Comparison of ENCODE assay signal across 20 cellular contexts in genomic region chr2:75597949-75598348, GRCh38. TPM values are rescaled to one million over a fixed set of nuclear protein-coding genes. Genes with fewer than 3 reads are reported as not detected.
A peak's percentile ranks its signal among the peaks of the same experiment; 100 is the strongest.
DNase-seq lines count a peak whose midpoint lies in the region; ATAC-seq, FAIRE-seq and TF ChIP-seq lines count a peak whose summit lies in the region.
"Had no signal": no experiment of that assay in that cellular context is flagged by ENCODE, and none has a peak within 500 bp of the region (broad histone marks: within the 10 kb centered on the region; RNA-seq: fewer than 3 reads in every experiment).

No MANE protein-coding gene starts in this region.

- POLR2A ChIA-PET in H1 (lab: Charles Lee; ENCODE audit: partially characterized antibody): no interaction called here

- H3K18ac ChIP-seq in H1 (ENCODE audit: extremely low read depth, low read length) (no peak overlapping the region), neuronal stem cell (ENCODE audit: low read length) (no peak overlapping the region)

- H2AK5ac ChIP-seq in H1 (ENCODE audit: low read depth, low read length) (no peak overlapping the region), neuronal stem cell (ENCODE audit: low read depth, low read length) (peak overlapping the region; percentile 17)

- no peak overlapping the region for H4K91ac ChIP-seq in H1 (replicated peaks; ENCODE audit: insufficient read length, low read length)
- H4K91ac ChIP-seq in neuronal stem cell (ENCODE audit: low read depth, low read length, poor library complexity): no peak overlapping the region

- H2BK120ac ChIP-seq in H1 (replicated peaks; ENCODE audit: low read depth, low read length): no peak overlapping the region
- H2BK120ac ChIP-seq in neuronal stem cell (ENCODE audit: low read depth, low read length): no peak overlapping the region

- no peaks in the 10 kb centered on the region for H3K4me1 ChIP-seq in GM23338 (ENCODE audit: insufficient read depth)
- H3K4me1 ChIP-seq in H1 (replicated peaks in 1 of 4; ENCODE audit: control insufficient read depth in 3 of 4, insufficient read depth in 4 of 4, low read length in 3 of 4): no peaks in the 10 kb centered on the region
- H3K4me1 ChIP-seq in neuronal stem cell (ENCODE audit: control insufficient read depth in 2 of 2, insufficient read depth in 1 of 2, low read depth in 1 of 2, low read length in 2 of 2): no peaks in the 10 kb centered on the region
- H3K4me1 ChIP-seq: BE2C had no signal

- 87% methylated on average over 19 of the region's 20 CpGs; no CpG with 5 or more reads in 1 of the 2 experiments for WGBS in H1 (ENCODE audit: extremely low coverage in 1 of 2, insufficient coverage in 1 of 2, insufficient read length in 1 of 2, insufficient replicate concordance in 2 of 2, low coverage in 1 of 2, low lambda C conversion rate in 2 of 2, missing lambda C conversion rate in 1 of 2), 2 experiments
- no CpG with 5 or more reads among the region's 20 CpGs for WGBS in neuronal stem cell (ENCODE audit: extremely low coverage in 2 of 2, insufficient read length in 2 of 2, insufficient replicate concordance in 1 of 2), 2 donors

- DNase-seq in GM23338 (ENCODE audit: low spot score) (peak; percentile 36), HFFc6 (no peak), H1 (ENCODE audit: low read depth in 1 of 2, low spot score in 2 of 2) (no peak), neuronal stem cell (ENCODE audit: low spot score) (no peak), T-helper 1 cell (no peak), nucleus accumbens (lab: John Stamatoyannopoulos, UW) (no peak), medulla oblongata (ENCODE audit: extremely low spot score) (no peak)
- DNase-seq: BE2C; CD4-positive, alpha-beta memory T cell; DMS79; EL; GM23248; HCEC 1CT; KBM-7 had no signal

- ATAC-seq in GM23338 (no peak; the same call in 2 of the 3 replicates), GM19397 (IDR thresholded peaks at IDR 0.05; ENCODE audit: unreplicated experiment) (no peak)
- ATAC-seq: A549 had no signal

- no peaks in the 10 kb centered on the region for H3K27me3 ChIP-seq in GM23338 (ENCODE audit: insufficient read depth)
- H3K27me3 ChIP-seq in H1 (replicated peaks in 1 of 4; ENCODE audit: control insufficient read depth in 3 of 4, extremely low read depth in 1 of 4, insufficient read depth in 3 of 4, low read length in 3 of 4): no peaks in the 10 kb centered on the region
- no peaks in the 10 kb centered on the region for H3K27me3 ChIP-seq in neuronal stem cell (ENCODE audit: control insufficient read depth in 3 of 3, insufficient read depth in 3 of 3, low read depth in 1 of 3, low read length in 3 of 3)
- H3K27me3 ChIP-seq: BE2C had no signal

- peaks cover 4% of the 10 kb centered on the region; the same call in 1 of the 2 replicates for H3K9me2 ChIP-seq in GM23338 (ENCODE audit: insufficient read depth)

- no peaks in the 10 kb centered on the region for H3K9me3 ChIP-seq in H1 (ENCODE audit: insufficient read depth in 2 of 2, low read depth in 1 of 2, low read length in 1 of 2)
- peaks cover 0 to 5% of the 10 kb centered on the region in 2 donors for H3K9me3 ChIP-seq in neuronal stem cell (replicated peaks in 1 of 2; ENCODE audit: control insufficient read depth in 2 of 2, insufficient read depth in 1 of 2, low read depth in 1 of 2, low read length in 2 of 2)
- H3K9me3 ChIP-seq: A549, BE2C had no signal

- H2BK12ac ChIP-seq in H1 (ENCODE audit: low read depth, low read length): no peak overlapping the region
- no peak overlapping the region for H2BK12ac ChIP-seq in neuronal stem cell (ENCODE audit: low read length)

- H3K9me3 Mint-ChIP-seq in GM23338 (no peaks in the 10 kb centered on the region), HFFc6 (peaks cover 4% of the 10 kb centered on the region; the same call in 1 of the 2 replicates)

- no peak overlapping the region for H2AFZ ChIP-seq in GM23338
- H2AFZ ChIP-seq in H1 (ENCODE audit: low read length): 0 out of 2 replicates have a peak overlapping the region, but pooled peaks have one; percentile 88
- no peak overlapping the region for H2AFZ ChIP-seq in neuronal stem cell (ENCODE audit: low read length)
- H2AFZ ChIP-seq: GM23248 had no signal

- no peaks in the 10 kb centered on the region for H3K23me2 ChIP-seq in H1 (ENCODE audit: low read depth, low read length)

- TF ChIP-seq POLR2A in H1 (IDR thresholded peaks at IDR 0.05; ENCODE audit: control extremely low read depth in 1 of 2, low read depth in 2 of 2, low read length in 2 of 2): no peak

- H4K8ac ChIP-seq in H1 (ENCODE audit: extremely low read depth, insufficient read depth, low read length): no peak overlapping the region
- H4K8ac ChIP-seq in neuronal stem cell (ENCODE audit: low read depth, low read length): no peak overlapping the region

- H3K9ac ChIP-seq in H1 (replicated peaks in 1 of 4; ENCODE audit: extremely low read depth in 1 of 4, low read depth in 3 of 4, low read length in 3 of 4) (no peak overlapping the region), neuronal stem cell (ENCODE audit: low read depth, low read length, poor library complexity) (no peak overlapping the region)
- H3K9ac ChIP-seq: GM23248 had no signal

- H3K4me3 Mint-ChIP-seq in GM23338 (no peak overlapping the region), HFFc6 (no peak overlapping the region)
- H3K4me3 Mint-ChIP-seq: CD4-positive, alpha-beta memory T cell had no signal

- H3K27ac Mint-ChIP-seq in GM23338: no peak overlapping the region
- H3K27ac Mint-ChIP-seq in HFFc6: no peak overlapping the region
- H3K27ac Mint-ChIP-seq: CD4-positive, alpha-beta memory T cell had no signal

- H3K36me3 Mint-ChIP-seq in GM23338 (ENCODE audit: low read depth) (no peaks in the 10 kb centered on the region), HFFc6 (ENCODE audit: low read depth) (peaks cover 7% of the 10 kb centered on the region)
- H3K36me3 Mint-ChIP-seq: CD4-positive, alpha-beta memory T cell had no signal

- no peak overlapping the region for H3K56ac ChIP-seq in H1 (replicated peaks; ENCODE audit: insufficient read length, low read depth, low read length)

- no peaks in the 10 kb centered on the region for H3K79me1 ChIP-seq in H1 (ENCODE audit: low read depth, low read length)
- H3K79me1 ChIP-seq in neuronal stem cell (ENCODE audit: low read depth, low read length): no peaks in the 10 kb centered on the region

- CTCF ChIA-PET in H1 (lab: Charles Lee; ENCODE audit: partially characterized antibody): interaction anchor here (1.0 to 3.3 kb wide), 4 partner anchors 11 to 132 kb away, joined by 3 to 22 read pairs (median 14); no protein-coding TSS in a partner anchor

- TF ChIP-seq CTCF in GM23338 (conservative IDR thresholded peaks at IDR 0.05; ENCODE audit: low read depth in 2 of 2) (peak; percentile 48 to 50), HFFc6 (IDR thresholded peaks at IDR 0.05) (peak; percentile 42; the same call in 1 of the 2 replicates), H1 (IDR thresholded peaks at IDR 0.05; ENCODE audit: control extremely low read depth in 1 of 3, insufficient read depth in 1 of 3, low read depth in 1 of 3, low read length in 3 of 3) (peak in 2 of 3 experiments; percentile 11 to 35; a peak in 2 of 4 replicates)

- H3K27ac ChIP-seq in GM23338 (ENCODE audit: low read depth): no peak overlapping the region
- no peak overlapping the region for H3K27ac ChIP-seq in H1 (ENCODE audit: low read depth, low read length)
- no peak overlapping the region for H3K27ac ChIP-seq in neuronal stem cell (replicated peaks; ENCODE audit: low read length)
- H3K27ac ChIP-seq: C4-2B, GM23248, HL-60 had no signal

- H3K4ac ChIP-seq in H1 (replicated peaks; ENCODE audit: insufficient read length, low read depth, low read length) (no peak overlapping the region), neuronal stem cell (ENCODE audit: low read length) (no peak overlapping the region)

- TF ChIP-seq EP300 in H1 (IDR thresholded peaks at IDR 0.05; ENCODE audit: borderline replicate concordance in 1 of 2, low read depth in 2 of 2, low read length in 2 of 2): no peak

- 0 out of 4 replicates have a peak, but pooled peaks of 1 of the 2 experiments have one; percentile 15 for TF ChIP-seq RAD21 in H1 (IDR thresholded peaks at IDR 0.05 in 1 of 2, conservative IDR thresholded peaks at IDR 0.05 in 1 of 2; ENCODE audit: low read depth in 2 of 2, low read length in 2 of 2)

- no peak overlapping the region for H3K23ac ChIP-seq in H1 (ENCODE audit: insufficient read length)
- H3K23ac ChIP-seq in neuronal stem cell (ENCODE audit: low read depth, low read length, poor library complexity): peak overlapping the region; percentile 12

- H4K5ac ChIP-seq in H1 (ENCODE audit: insufficient read length, low read depth, low read length): no peak overlapping the region

- H2BK5ac ChIP-seq in H1 (ENCODE audit: low read depth, low read length) (no peak overlapping the region), neuronal stem cell (ENCODE audit: low read length) (no peak overlapping the region)

- no peak overlapping the region for H2BK20ac ChIP-seq in H1 (ENCODE audit: low read length)

- H2BK15ac ChIP-seq in H1 (ENCODE audit: low read length): no peak overlapping the region
- no peak overlapping the region for H2BK15ac ChIP-seq in neuronal stem cell (ENCODE audit: low read length)

- H3K4me1 Mint-ChIP-seq in GM23338 (no peaks in the 10 kb centered on the region), HFFc6 (ENCODE audit: low read depth) (peaks cover 83% of the 10 kb centered on the region)
- H3K4me1 Mint-ChIP-seq: CD4-positive, alpha-beta memory T cell had no signal

- H3K4me3 ChIP-seq in GM23338 (no peak overlapping the region), H1 (ENCODE audit: extremely low read depth in 1 of 4, insufficient read depth in 2 of 4, low read depth in 3 of 4, low read length in 4 of 4) (no peak overlapping the region), neuronal stem cell (ENCODE audit: low read length in 2 of 2) (no peak overlapping the region)
- H3K4me3 ChIP-seq: A549, GM23248 had no signal

- H3K14ac ChIP-seq in H1 (ENCODE audit: insufficient read length) (no peak overlapping the region), neuronal stem cell (ENCODE audit: low read length) (no peak overlapping the region)

- no peak for FAIRE-seq in H1 (lab: Jason Lieb, UNC)
- FAIRE-seq: A549, GM12892, GM19239 had no signal

- H3F3A ChIP-seq in GM23338 (replicated peaks; ENCODE audit: low read depth): no peaks in the 10 kb centered on the region

- H4K20me1 ChIP-seq in GM23338 (replicated peaks; ENCODE audit: insufficient read depth) (no peaks in the 10 kb centered on the region), H1 (replicated peaks in 1 of 2; ENCODE audit: control insufficient read depth in 1 of 2, insufficient read depth in 2 of 2, low read length in 2 of 2) (no peaks in the 10 kb centered on the region)

- H3K27me3 Mint-ChIP-seq in GM23338 (ENCODE audit: insufficient read depth, low read depth, poor library complexity): peaks cover 3% of the 10 kb centered on the region
- no peaks in the 10 kb centered on the region for H3K27me3 Mint-ChIP-seq in HFFc6 (ENCODE audit: insufficient read depth)

- no peaks in the 10 kb centered on the region for H3K79me2 ChIP-seq in GM23338 (replicated peaks; ENCODE audit: insufficient read depth)
- H3K79me2 ChIP-seq in H1 (ENCODE audit: control insufficient read depth in 1 of 2, insufficient read depth in 2 of 2, low read length in 2 of 2): no peaks in the 10 kb centered on the region

- no peaks in the 10 kb centered on the region for H3K36me3 ChIP-seq in GM23338 (ENCODE audit: insufficient read depth)
- H3K36me3 ChIP-seq in H1 (ENCODE audit: control insufficient read depth in 2 of 4, insufficient read depth in 4 of 4, low read length in 3 of 4): no peaks in the 10 kb centered on the region; a peak in 1 of 8 replicates
- no peaks in the 10 kb centered on the region for H3K36me3 ChIP-seq in neuronal stem cell (replicated peaks in 1 of 2; ENCODE audit: control insufficient read depth in 2 of 2, insufficient read depth in 2 of 2, low read length in 2 of 2)
- H3K36me3 ChIP-seq: BE2C had no signal

- H3K4me2 ChIP-seq in GM23338 (no peak overlapping the region), H1 (ENCODE audit: insufficient read depth in 1 of 2, low read depth in 2 of 2, low read length in 2 of 2) (no peak overlapping the region), neuronal stem cell (ENCODE audit: insufficient read depth, low read length, poor library complexity, severe bottlenecking) (no peak overlapping the region)
- H3K4me2 ChIP-seq: A549 had no signal

RNA-seq across cellular contexts. Expression of gene EVA1A, which starts 37.2 kb away (rescaled TPM):
- 7.9 and 8.5 TPM in 2 replicates for total RNA-seq in GM23338 (2014; rRNA removed; shearing (Covaris generic))
- 4.6 and 5.0 TPM in 2 replicates for polyA plus RNA-seq in GM23338 (2016; fragmentation: Nextera tagmentation; extraction: Ambion mirVana)
- total RNA-seq in HFFc6 (2021; fragmentation: NEBNext Ultra II Directional; extraction: Animal tissue kit (Norgen Biotek cat#: 25700)): 10 to 100 TPM; 61.7 to 75.2 (median 68.8) TPM
- total RNA-seq in H1 (2021; fragmentation: NEBNext Ultra II Directional; extraction: Animal tissue kit (Norgen Biotek cat#: 25700)): 1.2 and 4.3 TPM in 2 replicates
- polyA plus RNA-seq in H1 (2011; rRNA removed): 2.4 and 2.7 TPM in 2 replicates
- polyA plus RNA-seq in H1 (2011; cell fraction: cytosol; rRNA removed): 2.8 TPM
- polyA plus RNA-seq in H1 (2011; cell fraction: nucleus; rRNA removed): 3.4 TPM
- 0.90 to 1.4 TPM (median 1.3 TPM) in 4 replicates for polyA plus RNA-seq in H1 (2012, experiment 1 of 2)
- 1.9 TPM for polyA plus RNA-seq in H1 (2012, experiment 2 of 2)
- polyA plus RNA-seq in H1 (2013, experiment 1 of 2): 2.1 TPM
- 2.0 TPM for polyA plus RNA-seq in H1 (2013, experiment 2 of 2)
- 2.5 and 3.9 TPM in 2 replicates for polyA minus RNA-seq in H1 (2011; rRNA and poly(A)+ RNA removed)
- polyA minus RNA-seq in H1 (2011; cell fraction: cytosol; rRNA and poly(A)+ RNA removed): 2.1 TPM
- 3.2 TPM for polyA minus RNA-seq in H1 (2011; cell fraction: nucleus; rRNA and poly(A)+ RNA removed)
- 1.7 TPM for polyA plus RNA-seq in neuronal stem cell (2013, experiment 1 of 2)
- 1.6 TPM for polyA plus RNA-seq in neuronal stem cell (2013, experiment 2 of 2)
- total RNA-seq: CD4-positive, alpha-beta memory T cell had no signal
- polyA plus RNA-seq: CD4-positive, alpha-beta memory T cell had no signal

RNA-seq across cellular contexts. Expression of gene MRPL19, which starts 48.6 kb away (rescaled TPM):
- total RNA-seq in GM23338 (2014; rRNA removed; shearing (Covaris generic)): 65.5 and 85.5 TPM in 2 replicates
- polyA plus RNA-seq in GM23338 (2016; fragmentation: Nextera tagmentation; extraction: Ambion mirVana) (131 and 149 TPM in 2 replicates), H1 (2011; rRNA removed) (10.2 and 18.1 TPM in 2 replicates)
- 10 to 100 TPM; 61.0 to 66.1 (median 63.1) TPM for total RNA-seq in HFFc6 (2021; fragmentation: NEBNext Ultra II Directional; extraction: Animal tissue kit (Norgen Biotek cat#: 25700))
- total RNA-seq in H1 (2021; fragmentation: NEBNext Ultra II Directional; extraction: Animal tissue kit (Norgen Biotek cat#: 25700)): 71.5 and 75.2 TPM in 2 replicates
- 26.7 TPM for polyA plus RNA-seq in H1 (2011; cell fraction: cytosol; rRNA removed)
- polyA plus RNA-seq in H1 (2011; cell fraction: nucleus; rRNA removed): 11.4 TPM
- 26.7 to 57.4 TPM (median 33.7 TPM) in 4 replicates for polyA plus RNA-seq in H1 (2012, experiment 1 of 2)
- polyA plus RNA-seq in H1 (2012, experiment 2 of 2): 16.7 TPM
- polyA plus RNA-seq in H1 (2013, experiment 1 of 2): 32.6 TPM
- polyA plus RNA-seq in H1 (2013, experiment 2 of 2): 32.4 TPM
- polyA minus RNA-seq in H1 (2011; rRNA and poly(A)+ RNA removed): 20.7 and 22.7 TPM in 2 replicates
- 22.7 TPM for polyA minus RNA-seq in H1 (2011; cell fraction: cytosol; rRNA and poly(A)+ RNA removed)
- polyA minus RNA-seq in H1 (2011; cell fraction: nucleus; rRNA and poly(A)+ RNA removed): 85.0 TPM
- 30.8 TPM for polyA plus RNA-seq in neuronal stem cell (2013, experiment 1 of 2)
- 31.8 TPM for polyA plus RNA-seq in neuronal stem cell (2013, experiment 2 of 2)
